In the genomic region with DNA sequence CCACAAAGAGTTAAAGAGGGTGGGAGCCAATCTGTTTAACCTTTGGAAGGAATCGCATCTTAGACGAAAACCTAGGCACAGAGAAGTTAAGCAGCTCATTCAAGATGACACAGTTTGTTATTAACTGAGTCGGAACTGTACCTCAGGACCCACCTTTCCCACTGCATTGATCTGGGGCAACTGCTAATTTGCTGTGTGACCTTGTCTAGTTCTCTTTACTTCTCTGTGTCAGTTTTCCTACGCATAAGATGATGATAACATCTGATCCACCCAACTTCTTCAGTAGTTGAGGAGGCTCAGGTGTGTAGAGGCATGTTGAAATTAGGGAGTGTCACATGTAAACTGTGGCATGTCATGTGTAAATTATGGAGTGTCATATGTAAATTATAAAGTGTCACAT, we compare ENCODE assay signal across 20 cellular contexts.
DNase-seq lines count a peak whose midpoint lies in the region; ATAC-seq, FAIRE-seq and TF ChIP-seq lines count a peak whose summit lies in the region.
"Had no signal": no experiment of that assay in that cellular context is flagged by ENCODE, and none has a peak within 500 bp of the region (broad histone marks: within the 10 kb centered on the region; RNA-seq: fewer than 3 reads in every experiment).

No MANE protein-coding gene starts in this region.

- no peaks in the 10 kb centered on the region for H3K36me3 ChIP-seq in CD4-positive, CD25-positive, alpha-beta regulatory T cell (ENCODE audit: control insufficient read depth, insufficient read depth, low read length)
- H3K36me3 ChIP-seq in mesodermal cell (ENCODE audit: control insufficient read depth, insufficient read depth, low read length): no peaks in the 10 kb centered on the region
- no peaks in the 10 kb centered on the region for H3K36me3 ChIP-seq in suprapubic skin
- no peaks in the 10 kb centered on the region for H3K36me3 ChIP-seq in ascending aorta
- H3K36me3 ChIP-seq: SJCRH30, spleen had no signal

- H3K27me3 ChIP-seq in CD4-positive, CD25-positive, alpha-beta regulatory T cell (ENCODE audit: control insufficient read depth, insufficient read depth, low read length): no peaks in the 10 kb centered on the region
- H3K27me3 ChIP-seq in suprapubic skin (no peaks in the 10 kb centered on the region), ascending aorta (no peaks in the 10 kb centered on the region)
- H3K27me3 ChIP-seq: SJCRH30, spleen had no signal

- no peaks in the 10 kb centered on the region for H3K27me3 Mint-ChIP-seq in CD4-positive, CD25-positive, alpha-beta regulatory T cell
- H3K27me3 Mint-ChIP-seq in WTC11 (ENCODE audit: low read depth): no peaks in the 10 kb centered on the region

- H3K4me3 ChIP-seq in CD4-positive, CD25-positive, alpha-beta regulatory T cell (ENCODE audit: low read depth, low read length): no peak overlapping the region
- no peak overlapping the region for H3K4me3 ChIP-seq in mesodermal cell (ENCODE audit: extremely low read depth, insufficient read depth, low read length, poor library complexity, severe bottlenecking)
- H3K4me3 ChIP-seq in suprapubic skin: no peak overlapping the region
- H3K4me3 ChIP-seq in ascending aorta: no peak overlapping the region
- H3K4me3 ChIP-seq: SJCRH30, spleen had no signal

- no peak for ATAC-seq in CD4-positive, CD25-positive, alpha-beta regulatory T cell (ENCODE audit: low read depth in 2 of 2)
- no peak for ATAC-seq in WTC11
- no peak for ATAC-seq in GM18909 (IDR thresholded peaks at IDR 0.05; ENCODE audit: poor library complexity, unreplicated experiment)
- ATAC-seq: stimulated activated effector memory CD8-positive, alpha-beta T cell treated with anti-CD3 and anti-CD28 coated beads, Interleukin-12 subunit alpha, Interleukin-12 subunit beta, amount 100 ng/mL, for 72 hours had no signal

- peaks cover 0 to 9% (median 0%) of the 10 kb centered on the region in 4 donors for H3K4me1 Mint-ChIP-seq in CD4-positive, CD25-positive, alpha-beta regulatory T cell
- H3K4me1 Mint-ChIP-seq in WTC11: peaks cover 34% of the 10 kb centered on the region

- H3K4me1 ChIP-seq in CD4-positive, CD25-positive, alpha-beta regulatory T cell (ENCODE audit: control insufficient read depth, insufficient read depth, low read length, poor library complexity, severe bottlenecking): no peaks in the 10 kb centered on the region
- H3K4me1 ChIP-seq in mesodermal cell (ENCODE audit: control insufficient read depth, insufficient read depth, low read length, poor library complexity, severe bottlenecking) (peaks cover 36% of the 10 kb centered on the region), suprapubic skin (peaks cover 39% of the 10 kb centered on the region), ascending aorta (no peaks in the 10 kb centered on the region)

- no peak for DNase-seq in CD4-positive, CD25-positive, alpha-beta regulatory T cell
- DNase-seq in WTC11 (ENCODE audit: low spot score): no peak
- DNase-seq in suprapubic skin (ENCODE audit: low spot score in 2 of 2): no peak
- DNase-seq in NCI-H69 (lab: John Stamatoyannopoulos, UW): no peak
- DNase-seq in ascending aorta (ENCODE audit: low spot score in 2 of 2): no peak
- DNase-seq in D721Med (ENCODE audit: insufficient read length, low spot score): no peak
- DNase-seq: activated CD4-positive, CD25-positive, alpha-beta regulatory T cell treated with anti-CD3 and anti-CD28 coated beads, Interleukin-2, amount 50 U/mL, for 72 hours; activated gamma-delta T cell; DMS153; glutamatergic neuron; NCI-H1694 treated with DMSO at 0.1 percent for 48 hours; NCI-H446 treated with DMSO at 0.1 percent for 48 hours; occipital lobe; spleen had no signal

- peaks cover 0 to 5% (median 2%) of the 10 kb centered on the region in 7 donors for H3K9me3 Mint-ChIP-seq in CD4-positive, CD25-positive, alpha-beta regulatory T cell
- 0 out of 2 replicates have a peak, but pooled peaks cover 6% of the 10 kb centered on the region for H3K9me3 Mint-ChIP-seq in WTC11
- H3K9me3 Mint-ChIP-seq: mesothelial cell of epicardium; stimulated activated effector memory CD8-positive, alpha-beta T cell treated with anti-CD3 and anti-CD28 coated beads, Interleukin-12 subunit alpha, Interleukin-12 subunit beta, amount 100 ng/mL, for 72 hours had no signal

- intact Hi-C loops in ascending aorta (cut with DNase I): no loop called here

- H3K36me3 Mint-ChIP-seq in CD4-positive, CD25-positive, alpha-beta regulatory T cell: peaks cover 4% of the 10 kb centered on the region
- no peaks in the 10 kb centered on the region for H3K36me3 Mint-ChIP-seq in WTC11
- H3K36me3 Mint-ChIP-seq: stimulated activated effector memory CD8-positive, alpha-beta T cell treated with anti-CD3 and anti-CD28 coated beads, Interleukin-12 subunit alpha, Interleukin-12 subunit beta, amount 100 ng/mL, for 72 hours had no signal

- 96 to 97% methylated on average over 3 of the region's 4 CpGs for WGBS in mesodermal cell (ENCODE audit: insufficient coverage in 2 of 2), 2 experiments
- WGBS in suprapubic skin: 84% methylated on average over 4 of the region's 4 CpGs

- TF ChIP-seq CTCF in WTC11 (IDR thresholded peaks at IDR 0.05) (no peak), suprapubic skin (IDR thresholded peaks at IDR 0.05) (no peak), ascending aorta (IDR thresholded peaks at IDR 0.05) (no peak), D721Med (IDR thresholded peaks at IDR 0.05; ENCODE audit: insufficient read depth, missing control alignments) (no peak)

- FAIRE-seq in D721Med (lab: Jason Lieb, UNC): no peak

- H3K4me3 Mint-ChIP-seq in CD4-positive, CD25-positive, alpha-beta regulatory T cell: no peak overlapping the region
- no peak overlapping the region for H3K4me3 Mint-ChIP-seq in WTC11
- H3K4me3 Mint-ChIP-seq: mesothelial cell of epicardium; stimulated activated effector memory CD8-positive, alpha-beta T cell treated with anti-CD3 and anti-CD28 coated beads, Interleukin-12 subunit alpha, Interleukin-12 subunit beta, amount 100 ng/mL, for 72 hours; T-helper 2 cell treated with Interferon-gamma antibody and Interleukin-4, amounts not matched to agents 5 μg/mL and 100 μg/mL, for 36 hours had no signal

- CTCF ChIA-PET in WTC11 (lab: Charles Lee): interaction anchor here (0.9 to 1.3 kb wide), 3 partner anchors 22 to 218 kb away, joined by 3 to 5 read pairs (median 4); no protein-coding TSS in a partner anchor

- H3K9me3 ChIP-seq in CD4-positive, CD25-positive, alpha-beta regulatory T cell (ENCODE audit: control insufficient read depth in 2 of 2, low read length in 2 of 2): peaks cover 0 to 8% of the 10 kb centered on the region in 2 experiments
- H3K9me3 ChIP-seq in mesodermal cell (ENCODE audit: control insufficient read depth, low read length): peaks cover 18% of the 10 kb centered on the region
- H3K9me3 ChIP-seq in suprapubic skin: no peaks in the 10 kb centered on the region
- H3K9me3 ChIP-seq in ascending aorta: no peaks in the 10 kb centered on the region
- H3K9me3 ChIP-seq: SJCRH30 had no signal

- no peak for TF ChIP-seq EP300 in suprapubic skin (IDR thresholded peaks at IDR 0.05)

- peak overlapping the region in 2 of 3 donors; percentile 50 to 72 for H3K27ac Mint-ChIP-seq in CD4-positive, CD25-positive, alpha-beta regulatory T cell
- peak overlapping the region; percentile 48 for H3K27ac Mint-ChIP-seq in WTC11
- H3K27ac Mint-ChIP-seq: T-helper 2 cell treated with Interferon-gamma antibody and Interleukin-4, amounts not matched to agents 5 μg/mL and 100 μg/mL, for 36 hours had no signal

- H3K27ac ChIP-seq in CD4-positive, CD25-positive, alpha-beta regulatory T cell (ENCODE audit: insufficient read depth, low read length, poor library complexity, severe bottlenecking): no peak overlapping the region
- H3K27ac ChIP-seq in mesodermal cell (ENCODE audit: low read depth, low read length, severe bottlenecking): peak overlapping the region; percentile 85
- H3K27ac ChIP-seq in suprapubic skin: peak overlapping the region; percentile 63
- H3K27ac ChIP-seq in ascending aorta: no peak overlapping the region

- POLR2A ChIA-PET in WTC11 (lab: Charles Lee): no interaction called here

- no peak for TF ChIP-seq POLR2A in suprapubic skin (IDR thresholded peaks at IDR 0.05)

TF ChIP-seq in WTC11, 78 proteins besides CTCF, POLR2A, EP300 and RAD21 (continues in another document):
- no peak for TF ChIP-seq RORB (CRISPR knock-in tag; IDR thresholded peaks at IDR 0.05)
- TF ChIP-seq GRHL2 (CRISPR knock-in tag; IDR thresholded peaks at IDR 0.05; ENCODE audit: insufficient replicate concordance, severe bottlenecking): no peak
- TF ChIP-seq, protein P1, sequence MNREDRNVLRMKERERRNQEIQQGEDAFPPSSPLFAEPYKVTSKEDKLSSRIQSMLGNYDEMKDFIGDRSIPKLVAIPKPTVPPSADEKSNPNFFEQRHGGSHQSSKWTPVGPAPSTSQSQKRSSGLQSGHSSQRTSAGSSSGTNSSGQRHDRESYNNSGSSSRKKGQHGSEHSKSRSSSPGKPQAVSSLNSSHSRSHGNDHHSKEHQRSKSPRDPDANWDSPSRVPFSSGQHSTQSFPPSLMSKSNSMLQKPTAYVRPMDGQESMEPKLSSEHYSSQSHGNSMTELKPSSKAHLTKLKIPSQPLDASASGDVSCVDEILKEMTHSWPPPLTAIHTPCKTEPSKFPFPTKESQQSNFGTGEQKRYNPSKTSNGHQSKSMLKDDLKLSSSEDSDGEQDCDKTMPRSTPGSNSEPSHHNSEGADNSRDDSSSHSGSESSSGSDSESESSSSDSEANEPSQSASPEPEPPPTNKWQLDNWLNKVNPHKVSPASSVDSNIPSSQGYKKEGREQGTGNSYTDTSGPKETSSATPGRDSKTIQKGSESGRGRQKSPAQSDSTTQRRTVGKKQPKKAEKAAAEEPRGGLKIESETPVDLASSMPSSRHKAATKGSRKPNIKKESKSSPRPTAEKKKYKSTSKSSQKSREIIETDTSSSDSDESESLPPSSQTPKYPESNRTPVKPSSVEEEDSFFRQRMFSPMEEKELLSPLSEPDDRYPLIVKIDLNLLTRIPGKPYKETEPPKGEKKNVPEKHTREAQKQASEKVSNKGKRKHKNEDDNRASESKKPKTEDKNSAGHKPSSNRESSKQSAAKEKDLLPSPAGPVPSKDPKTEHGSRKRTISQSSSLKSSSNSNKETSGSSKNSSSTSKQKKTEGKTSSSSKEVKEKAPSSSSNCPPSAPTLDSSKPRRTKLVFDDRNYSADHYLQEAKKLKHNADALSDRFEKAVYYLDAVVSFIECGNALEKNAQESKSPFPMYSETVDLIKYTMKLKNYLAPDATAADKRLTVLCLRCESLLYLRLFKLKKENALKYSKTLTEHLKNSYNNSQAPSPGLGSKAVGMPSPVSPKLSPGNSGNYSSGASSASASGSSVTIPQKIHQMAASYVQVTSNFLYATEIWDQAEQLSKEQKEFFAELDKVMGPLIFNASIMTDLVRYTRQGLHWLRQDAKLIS (CRISPR knock-in tag; IDR thresholded peaks at IDR 0.05; ENCODE audit: borderline replicate concordance): no peak
- no peak for TF ChIP-seq ZNF423 (CRISPR knock-in tag; IDR thresholded peaks at IDR 0.05)
- no peak for TF ChIP-seq MLX (CRISPR knock-in tag; IDR thresholded peaks at IDR 0.05)

Comparison
In these comparisons a context has a peak if more than half of its experiments do, and no peak if none do; other contexts are left out.
1. H3K27ac ChIP-seq: peak in mesodermal cell (single experiment) and suprapubic skin (single experiment); none in CD4-positive, CD25-positive, alpha-beta regulatory T cell (single experiment) and ascending aorta (0 of 2).